ENCODE assay signal across 1 cellular context in the genomic region with DNA sequence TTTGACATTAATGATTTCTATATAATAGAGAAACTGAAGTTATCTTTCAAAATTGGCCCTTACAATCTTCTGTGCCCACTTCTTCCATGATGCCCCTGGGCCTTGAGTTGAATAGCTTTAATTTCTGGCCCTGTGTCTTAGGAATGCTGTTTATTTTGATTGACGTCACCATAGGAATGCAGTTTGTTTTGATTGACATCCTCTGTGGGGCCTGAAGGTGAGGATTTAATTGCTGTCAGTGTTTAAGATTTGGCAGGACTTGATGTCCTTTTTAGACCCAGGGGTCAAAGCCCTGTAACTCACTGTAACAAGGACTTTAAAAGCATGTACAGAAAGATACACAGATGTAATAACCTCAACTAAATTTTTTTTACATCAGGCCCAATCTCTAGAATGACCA.
TF ChIP-seq lines count a peak whose summit lies in the region.

No MANE protein-coding gene starts in this region.

TF ChIP-seq in endothelial cell of umbilical vein, 7 proteins besides CTCF, POLR2A, EP300 and RAD21:
- TF ChIP-seq MYC (IDR thresholded peaks at IDR 0.05; ENCODE audit: low read depth, low read length) (no peak), GATA2 (IDR thresholded peaks at IDR 0.05; ENCODE audit: insufficient read depth, insufficient read length, low read depth, low read length) (no peak), FOS (IDR thresholded peaks at IDR 0.05; ENCODE audit: borderline replicate concordance, insufficient read depth, low read length) (no peak), POLR2AphosphoS5 (IDR thresholded peaks at IDR 0.05; ENCODE audit: insufficient read depth, low read depth, low read length) (no peak), EZH2 (IDR thresholded peaks at IDR 0.05; ENCODE audit: borderline replicate concordance, low read depth, low read length, severe bottlenecking) (no peak), JUN (IDR thresholded peaks at IDR 0.05; ENCODE audit: borderline replicate concordance, insufficient read depth, insufficient read length, low read depth) (no peak)
- TF ChIP-seq, protein P1, sequence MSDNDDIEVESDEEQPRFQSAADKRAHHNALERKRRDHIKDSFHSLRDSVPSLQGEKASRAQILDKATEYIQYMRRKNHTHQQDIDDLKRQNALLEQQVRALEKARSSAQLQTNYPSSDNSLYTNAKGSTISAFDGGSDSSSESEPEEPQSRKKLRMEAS (IDR thresholded peaks at IDR 0.05; ENCODE audit: insufficient read depth, insufficient read length): no peak
